In the genomic region with DNA sequence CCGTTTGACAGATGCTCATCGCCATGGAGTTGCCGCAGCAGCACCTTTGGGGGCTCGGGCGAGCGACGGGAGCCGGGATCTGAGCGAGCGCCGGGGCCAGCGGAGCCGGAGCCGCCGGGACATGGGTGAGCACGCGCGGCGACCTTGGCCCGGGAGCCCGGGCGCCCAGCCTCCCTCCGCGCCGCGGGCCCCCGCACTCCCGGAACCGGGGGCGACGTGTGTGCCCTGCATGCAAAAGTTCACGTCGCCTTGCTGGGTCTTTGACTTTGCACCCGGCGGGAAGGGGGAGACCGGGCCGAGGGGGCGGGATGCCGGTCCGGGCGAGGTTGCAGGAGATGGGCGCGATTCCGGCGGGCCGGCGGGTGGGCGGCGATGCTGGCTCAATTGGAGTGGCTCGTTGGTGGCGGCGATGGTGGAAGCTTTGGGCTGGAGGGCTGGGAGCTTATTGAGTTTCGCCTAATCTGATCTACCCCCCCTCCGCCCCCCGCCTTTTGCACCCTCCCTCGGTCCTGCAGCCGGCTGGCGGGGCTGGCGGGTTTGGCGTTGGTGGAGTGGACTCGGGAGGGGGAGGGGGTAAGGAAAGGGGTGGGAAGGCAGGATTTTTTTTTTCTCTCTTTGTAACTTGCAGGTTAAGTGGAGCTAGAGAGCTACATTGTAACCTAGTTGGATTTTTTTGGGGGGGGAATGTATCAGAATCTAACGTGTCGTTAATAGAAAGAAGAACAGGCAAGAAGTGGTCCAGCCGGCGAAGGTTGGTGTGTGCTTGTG, we compare ENCODE assay signal across 8 cellular contexts. TPM values are rescaled to one million over a fixed set of nuclear protein-coding genes. Genes with fewer than 3 reads are reported as not detected.
DNase-seq lines count a peak whose midpoint lies in the region; ATAC-seq and TF ChIP-seq lines count a peak whose summit lies in the region.

A gene (plus strand): TSS at position 618 of the 768 bp plus-strand sequence. CDS start 20,459 bp downstream, outside the sequence.

- H2AK5ac ChIP-seq in IMR-90 (ENCODE audit: low read depth, low read length), result no peak within 1 kb of the TSS

- peak within 1 kb of the TSS; percentile 60; the same call in 1 of the 2 replicates for H3K9ac ChIP-seq in IMR-90 (ENCODE audit: low read depth, low read length)
- peak within 1 kb of the TSS; percentile 81 for H3K9ac ChIP-seq in iPS-20b (ENCODE audit: low read depth, low read length)

- H3K56ac ChIP-seq in IMR-90 (ENCODE audit: extremely low read depth, insufficient read depth, low read length), result no peak within 1 kb of the TSS

- ATAC-seq in IMR-90 (ENCODE audit: low read depth) (peak; percentile 12; the same call in 1 of the 2 replicates), gastrocnemius medialis (peak; percentile 41 to 45), HG03571 (IDR thresholded peaks at IDR 0.05; ENCODE audit: unreplicated experiment) (no peak)

- CTCF ChIA-PET in IMR-90 (lab: Yijun Ruan, JAX), result no interaction called here

- no TSS peak for BruUV-seq in IMR-90 (replicated peaks; lab: Mats Ljungman, UMichigan)

- H3K4ac ChIP-seq in IMR-90 (ENCODE audit: low read depth, low read length), result no peak within 1 kb of the TSS

- peak within 1 kb of the TSS; percentile 3; the same call in 1 of the 2 replicates for H3K23ac ChIP-seq in IMR-90 (ENCODE audit: low read depth, low read length)

- DNase-seq in GM12865 (ENCODE audit: low read depth), result peak; percentile 65
- DNase-seq in IMR-90, result peak; percentile 2
- DNase-seq in SK-MEL-5 (ENCODE audit: low read depth, low spot score), result peak; percentile 48
- peak; percentile 60 to 67 for DNase-seq in breast epithelium (ENCODE audit: low spot score in 2 of 2)
- DNase-seq in gastrocnemius medialis, result peak; percentile 71 to 79
- no peak for DNase-seq in SKM-1 treated with dmso at 0.1 percent for 144 hours (lab: John Stamatoyannopoulos, UW; ENCODE audit: unreplicated experiment)

- H2BK5ac ChIP-seq in IMR-90 (ENCODE audit: low read depth, low read length, poor library complexity, severe bottlenecking), result no peak within 1 kb of the TSS

- in situ Hi-C loops in IMR-90 (cut with MboI; ENCODE audit: low sequenced_read_pairs) (no loop called here), SK-MEL-5 (cut with HindIII; ENCODE audit: low pct_unique_long_range_greater_than_20kb, low sequenced_read_pairs) (no loop called here), gastrocnemius medialis (cut with MboI; ENCODE audit: low sequenced_read_pairs in 4 of 4) (loop anchor here in 1 of 4 donors (25.0 kb wide), 1 partner anchor 107 kb away; no protein-coding TSS in a partner anchor)

- no peak within 1 kb of the TSS for H3K14ac ChIP-seq in IMR-90 (replicated peaks; ENCODE audit: low read depth, low read length)

- no peaks in the 10 kb centered on the region for H3K79me1 ChIP-seq in IMR-90 (ENCODE audit: low read depth in 1 of 2, low read length in 2 of 2)

- H2BK15ac ChIP-seq in IMR-90 (ENCODE audit: low read depth, low read length), result no peak within 1 kb of the TSS

- H2BK120ac ChIP-seq in IMR-90 (ENCODE audit: low read depth, low read length), result no peak within 1 kb of the TSS

- no peak within 1 kb of the TSS for H2AK9ac ChIP-seq in IMR-90 (replicated peaks; ENCODE audit: low read depth, low read length, poor library complexity)

- peaks cover 21% of the 10 kb centered on the region for H3K27me3 ChIP-seq in IMR-90 (ENCODE audit: control insufficient read depth, insufficient read depth, low read length)
- H3K27me3 ChIP-seq in breast epithelium, result no peaks in the 10 kb centered on the region
- peaks cover 16% of the 10 kb centered on the region for H3K27me3 ChIP-seq in iPS-20b (ENCODE audit: insufficient read depth, low read length)
- H3K27me3 ChIP-seq in gastrocnemius medialis, result no peaks in the 10 kb centered on the region

- H3K27ac ChIP-seq in IMR-90 (ENCODE audit: insufficient read depth, low read length) (peak within 1 kb of the TSS; percentile 30; the same call in 1 of the 2 replicates), breast epithelium (peak within 1 kb of the TSS; percentile 86 to 94), iPS-20b (ENCODE audit: low read length) (no peak within 1 kb of the TSS), gastrocnemius medialis (peak within 1 kb of the TSS; percentile 86 to 100 (median 96))

- POLR2A ChIA-PET in IMR-90 (lab: Charles Lee; ENCODE audit: unreplicated experiment), result no interaction called here

- no peaks in the 10 kb centered on the region for H3K36me3 ChIP-seq in IMR-90 (ENCODE audit: control insufficient read depth, insufficient read depth, low read length)
- H3K36me3 ChIP-seq in breast epithelium, result no peaks in the 10 kb centered on the region
- H3K36me3 ChIP-seq in iPS-20b (ENCODE audit: insufficient read depth, low read depth, low read length), result no peaks in the 10 kb centered on the region
- no peaks in the 10 kb centered on the region for H3K36me3 ChIP-seq in gastrocnemius medialis

- peak within 1 kb of the TSS; percentile 72 for H3K4me2 ChIP-seq in IMR-90 (ENCODE audit: low read depth, low read length)

- no peak for TF ChIP-seq POLR2A in IMR-90 (IDR thresholded peaks at IDR 0.05; ENCODE audit: low read depth, low read length)
- TF ChIP-seq POLR2A in breast epithelium (IDR thresholded peaks at IDR 0.05), result no peak
- peak; percentile 41 to 48 for TF ChIP-seq POLR2A in gastrocnemius medialis (IDR thresholded peaks at IDR 0.05)

- no peak within 1 kb of the TSS; the same call in 1 of the 2 replicates for H3K18ac ChIP-seq in IMR-90 (ENCODE audit: low read depth, low read length)

- no peak within 1 kb of the TSS for H4K5ac ChIP-seq in IMR-90 (ENCODE audit: low read depth, low read length)

- H2BK20ac ChIP-seq in IMR-90 (ENCODE audit: low read depth, low read length), result no peak within 1 kb of the TSS

- H3K9me3 ChIP-seq in IMR-90 (ENCODE audit: control insufficient read depth, insufficient read depth, low read length) (no peaks in the 10 kb centered on the region), breast epithelium (no peaks in the 10 kb centered on the region), iPS-20b (ENCODE audit: insufficient read depth, low read depth, low read length) (no peaks in the 10 kb centered on the region), gastrocnemius medialis (no peaks in the 10 kb centered on the region)

- H4K8ac ChIP-seq in IMR-90 (ENCODE audit: low read depth in 2 of 2, low read length in 2 of 2), result no peak within 1 kb of the TSS

- peak within 1 kb of the TSS; percentile 84 for H2AFZ ChIP-seq in IMR-90 (replicated peaks; ENCODE audit: low read length, poor library complexity)

- H4K20me1 ChIP-seq in IMR-90 (ENCODE audit: insufficient read depth, low read length), result no peaks in the 10 kb centered on the region

- H3K4me3 ChIP-seq in GM12865 (ENCODE audit: low read depth, low read length) (peak within 1 kb of the TSS; percentile 67), IMR-90 (ENCODE audit: insufficient read depth, low read depth, low read length) (peak within 1 kb of the TSS; percentile 75), breast epithelium (peak within 1 kb of the TSS; percentile 73 to 84 (median 84)), iPS-20b (ENCODE audit: low read length) (peak within 1 kb of the TSS; percentile 93), gastrocnemius medialis (peak within 1 kb of the TSS; percentile 58 to 83 (median 79))

- H3K4me1 ChIP-seq in IMR-90 (ENCODE audit: control insufficient read depth, insufficient read depth, low read length), result peaks cover 3% of the 10 kb centered on the region; the same call in 1 of the 2 replicates
- no peaks in the 10 kb centered on the region for H3K4me1 ChIP-seq in breast epithelium
- H3K4me1 ChIP-seq in iPS-20b (ENCODE audit: insufficient read depth, low read length), result peaks cover 22% of the 10 kb centered on the region
- peaks cover 40% of the 10 kb centered on the region in 2 donors for H3K4me1 ChIP-seq in gastrocnemius medialis

- no peak for TF ChIP-seq CTCF in GM12865 (IDR thresholded peaks at IDR 0.05; ENCODE audit: insufficient read depth, low read depth, low read length, missing control alignments)
- TF ChIP-seq CTCF in IMR-90 (conservative IDR thresholded peaks at IDR 0.05; ENCODE audit: low read depth, low read length), result no peak
- no peak for TF ChIP-seq CTCF in breast epithelium (IDR thresholded peaks at IDR 0.05)
- no peak for TF ChIP-seq CTCF in gastrocnemius medialis (IDR thresholded peaks at IDR 0.05 in 4 of 5, conservative IDR thresholded peaks at IDR 0.05 in 1 of 5)

- no peak within 1 kb of the TSS for H4K91ac ChIP-seq in IMR-90 (ENCODE audit: insufficient read depth, low read depth, low read length)

- TF ChIP-seq RAD21 in IMR-90 (IDR thresholded peaks at IDR 0.05; ENCODE audit: low read length), result no peak

- 1% methylated on average over 15 of the region's 65 CpGs; no CpG with 5 or more reads in 1 of the 2 experiments for WGBS in IMR-90 (ENCODE audit: extremely low coverage in 2 of 2, insufficient read length in 1 of 2), 2 experiments

- H3K9me1 ChIP-seq in IMR-90 (ENCODE audit: insufficient read depth, low read length), result no peaks in the 10 kb centered on the region

- intact Hi-C loops in IMR-90 (cut with micrococcal nuclease), result no loop called here
- intact Hi-C loops in breast epithelium (cut with DNase I; ENCODE audit: low total_unique reads), result no loop called here
- intact Hi-C loops in gastrocnemius medialis (cut with DNase I; ENCODE audit: low total_unique reads), result loop anchor here (2.0 to 10.0 kb wide), 3 partner anchors 122 to 704 kb away; no protein-coding TSS in a partner anchor

- dilution Hi-C loops in IMR-90 (cut with HindIII; ENCODE audit: low sequenced_read_pairs, unreplicated experiment), result no loop called here

TF ChIP-seq in IMR-90, 13 proteins besides CTCF, POLR2A, EP300 and RAD21 (continues in another document):
- TF ChIP-seq NFE2L2 (IDR thresholded peaks at IDR 0.05; ENCODE audit: low read depth, low read length), result no peak
- TF ChIP-seq BHLHE40 (IDR thresholded peaks at IDR 0.05; ENCODE audit: low read depth, low read length), result no peak
- no peak for TF ChIP-seq MXI1 (IDR thresholded peaks at IDR 0.05; ENCODE audit: borderline replicate concordance, low read depth, low read length)
- TF ChIP-seq CEBPB (IDR thresholded peaks at IDR 0.05; ENCODE audit: low read depth, low read length), result no peak
- TF ChIP-seq RCOR1 (IDR thresholded peaks at IDR 0.05; ENCODE audit: insufficient replicate concordance, low read length), result no peak

RNA-seq across cellular contexts. Expression of the gene that starts here (rescaled TPM):
- total RNA-seq in IMR-90 (2012; rRNA removed) (0.28 and 0.36 TPM in 2 replicates), breast epithelium (10 to 100 TPM; 26.2 to 40.1 (median 37.0) TPM), gastrocnemius medialis (10 to 100 TPM in 3 of 4 donors, 1 to 10 TPM in 1; 9.2 to 20.0 (median 15.3) TPM)
- 0.16 and 0.19 TPM in 2 replicates for polyA plus RNA-seq in IMR-90 (2012; rRNA removed)
- polyA plus RNA-seq in IMR-90 (2012; cell fraction: cytosol; rRNA removed), result 0.02 and 0.09 TPM in 2 replicates
- polyA plus RNA-seq in IMR-90 (2012; cell fraction: nucleus; rRNA removed; ENCODE audit: low replicate concordance), result 0.09 and 0.28 TPM in 2 replicates
- total RNA-seq in SK-MEL-5 (2014; rRNA removed; shearing (Covaris generic)), result 1.7 and 2.3 TPM in 2 replicates
- polyA plus RNA-seq in SK-MEL-5 (2015; cell fraction: cytosol; rRNA removed), result 2.1 and 2.3 TPM in 2 replicates
- 3.1 and 3.8 TPM in 2 replicates for polyA plus RNA-seq in SK-MEL-5 (2015; cell fraction: nucleus; rRNA removed)

Comparison
In these comparisons a context has a peak if more than half of its experiments do, and no peak if none do; other contexts are left out.
1. Peak in DNase-seq, ATAC-seq, H3K4me3 ChIP-seq, H3K27ac ChIP-seq, H3K9ac ChIP-seq and H3K4me2 ChIP-seq in IMR-90; RNA of the gene not detected or under 1 TPM.
2. POLR2A ChIP-seq: peak in gastrocnemius medialis (2 of 2); none in IMR-90 (single experiment) and breast epithelium (single experiment).
3. Peak in every context shown above with its lines, with median percentiles within 50 percentile points of each other: H3K4me3 ChIP-seq.